Comparison of ENCODE assay signal across 9 cellular contexts in genomic region chr5:141846031-141846430, GRCh38. TPM values are rescaled to one million over a fixed set of nuclear protein-coding genes. Genes with fewer than 3 reads are reported as not detected.
DNase-seq lines count a peak whose midpoint lies in the region; ATAC-seq and TF ChIP-seq lines count a peak whose summit lies in the region.
"Had no signal": no experiment of that assay in that cellular context is flagged by ENCODE, and none has a peak within 500 bp of the region (broad histone marks: within the 10 kb centered on the region; RNA-seq: fewer than 3 reads in every experiment).

No MANE protein-coding gene starts in this region.

- H3K4me1 Mint-ChIP-seq in nephron, result peaks cover 9% of the 10 kb centered on the region

- no peaks in the 10 kb centered on the region for H4K20me1 ChIP-seq in DND-41 (ENCODE audit: insufficient read depth, low read length)

- intact Hi-C loops in body of pancreas (cut with DNase I), result no loop called here
- intact Hi-C loops in spleen (cut with DNase I; ENCODE audit: low total_unique reads), result no loop called here
- intact Hi-C loops in lower leg skin (cut with DNase I; ENCODE audit: low total_unique reads), result no loop called here

- peak overlapping the region in 2 of 3 experiments; percentile 42 to 56 for H3K4me3 Mint-ChIP-seq in nephron
- H3K4me3 Mint-ChIP-seq: memory B cell had no signal

- ATAC-seq in DND-41 (ENCODE audit: insufficient read depth, low read depth) (no peak), body of pancreas (no peak), HG03025 (IDR thresholded peaks at IDR 0.05; ENCODE audit: low FRiP score, unreplicated experiment) (no peak)

- TF ChIP-seq CTCF in DND-41 (IDR thresholded peaks at IDR 0.05; ENCODE audit: borderline replicate concordance, extremely low read depth, low read length, poor library complexity, severe bottlenecking), result no peak
- no peak for TF ChIP-seq CTCF in body of pancreas (IDR thresholded peaks at IDR 0.05)
- TF ChIP-seq CTCF in nephron (IDR thresholded peaks at IDR 0.05; ENCODE audit: unreplicated experiment in 3 of 3), result no peak
- TF ChIP-seq CTCF in spleen (IDR thresholded peaks at IDR 0.05 in 8 of 11, conservative IDR thresholded peaks at IDR 0.05 in 3 of 11), result no peak
- TF ChIP-seq CTCF in lower leg skin (IDR thresholded peaks at IDR 0.05), result no peak

- peaks cover 5% of the 10 kb centered on the region for H3K27me3 Mint-ChIP-seq in nephron (ENCODE audit: low read depth)

- H3K36me3 ChIP-seq in DND-41 (ENCODE audit: insufficient read depth, low read length) (no peaks in the 10 kb centered on the region; the same call in 1 of the 2 replicates), body of pancreas (replicated peaks in 1 of 2; ENCODE audit: insufficient read depth in 1 of 2, low read depth in 2 of 2) (no peaks in the 10 kb centered on the region), spleen (no peaks in the 10 kb centered on the region)

- no peak overlapping the region for H3K9ac ChIP-seq in DND-41 (ENCODE audit: low read depth, low read length)

- H3K4me3 ChIP-seq in DND-41 (ENCODE audit: low read depth in 1 of 2, low read length in 2 of 2) (no peak overlapping the region), body of pancreas (no peak overlapping the region), spleen (no peak overlapping the region), lower leg skin (ENCODE audit: low read depth, poor library complexity, severe bottlenecking) (no peak overlapping the region)

- H3K27ac ChIP-seq in DND-41 (ENCODE audit: low read length), result no peak overlapping the region
- no peak overlapping the region for H3K27ac ChIP-seq in body of pancreas
- no peak overlapping the region for H3K27ac ChIP-seq in spleen

- H3K9me3 Mint-ChIP-seq in nephron, result no peaks in the 10 kb centered on the region
- H3K9me3 Mint-ChIP-seq: memory B cell had no signal

- H3K79me2 ChIP-seq in DND-41 (ENCODE audit: insufficient read depth, low read length), result no peaks in the 10 kb centered on the region

- H3K4me2 ChIP-seq in DND-41 (ENCODE audit: insufficient read depth, low read length), result no peak overlapping the region

- H3K9me3 ChIP-seq in DND-41 (ENCODE audit: insufficient read depth, low read length, severe bottlenecking), result no peaks in the 10 kb centered on the region
- no peaks in the 10 kb centered on the region for H3K9me3 ChIP-seq in body of pancreas
- H3K9me3 ChIP-seq in spleen, result no peaks in the 10 kb centered on the region

- TF ChIP-seq POLR2A in body of pancreas (IDR thresholded peaks at IDR 0.05) (no peak), spleen (IDR thresholded peaks at IDR 0.05) (no peak), lower leg skin (IDR thresholded peaks at IDR 0.05) (no peak)

- H3K4me1 ChIP-seq in DND-41 (ENCODE audit: insufficient read depth, low read length), result peaks cover 18% of the 10 kb centered on the region
- peaks cover 46% of the 10 kb centered on the region for H3K4me1 ChIP-seq in body of pancreas
- peaks cover 0 to 32% (median 15%) of the 10 kb centered on the region in 6 donors for H3K4me1 ChIP-seq in spleen

- no peaks in the 10 kb centered on the region for H3K36me3 Mint-ChIP-seq in nephron (ENCODE audit: low read depth)
- H3K36me3 Mint-ChIP-seq: memory B cell had no signal

- no peak overlapping the region for H2AFZ ChIP-seq in DND-41 (ENCODE audit: low read depth, low read length)

- H3K27ac Mint-ChIP-seq in nephron, result peak overlapping the region in 2 of 3 experiments; percentile 4 to 6
- H3K27ac Mint-ChIP-seq: memory B cell had no signal

- peaks cover 3% of the 10 kb centered on the region for H3K27me3 ChIP-seq in DND-41 (ENCODE audit: insufficient read depth, low read length, poor library complexity)
- no peaks in the 10 kb centered on the region for H3K27me3 ChIP-seq in body of pancreas
- peaks cover 0 to 24% (median 0%) of the 10 kb centered on the region in 7 donors for H3K27me3 ChIP-seq in spleen (replicated peaks in 1 of 7)

- WGBS in body of pancreas, 2 donors, result 63 to 80% methylated on average over 10 of the region's 10 CpGs
- WGBS in spleen, 5 donors, result 77 to 82% (median 79%) methylated on average over 10 of the region's 10 CpGs
- 45 to 46% methylated on average over 10 of the region's 10 CpGs for WGBS in lower leg skin, 2 donors

- DNase-seq in DND-41 (peak; percentile 35), NCI-H1417 treated with DMSO at 0.1 percent for 48 hours (lab: John Stamatoyannopoulos, UW) (peak; percentile 36), body of pancreas (peak in 3 of 4 donors; percentile 38 to 42 (median 42)), SIG-M5 (lab: John Stamatoyannopoulos, UW) (no peak), spleen (no peak), lower leg skin (ENCODE audit: low spot score in 2 of 2) (no peak)

RNA-seq across cellular contexts. Expression of gene PCDH1, which starts 32.2 kb away (rescaled TPM):
- total RNA-seq in body of pancreas (10 to 100 TPM; 24.9 to 31.3 TPM), spleen (10 to 100 TPM in 2 of 7 donors, 1 to 10 TPM in 5; 2.6 to 11.4 (median 7.4) TPM), lower leg skin (100 to 1,000 TPM in 2 of 4 donors, 10 to 100 TPM in 2; 85.1 to 172 (median 119) TPM)
- polyA plus RNA-seq in spleen, result 1 to 10 TPM in 2 of 3 donors, under 1 TPM in 1; 0.30 to 2.2 (median 1.4) TPM

Comparison
In these comparisons a context has a peak if more than half of its experiments do, and no peak if none do; other contexts are left out.
1. DNase-seq: peak in DND-41 (single experiment), NCI-H1417 treated with DMSO at 0.1 percent for 48 hours (single experiment) and body of pancreas (3 of 4); none in SIG-M5 (single experiment), spleen (single experiment) and lower leg skin (0 of 2).